Comparison of ENCODE assay signal across 13 cellular contexts in the genomic region with DNA sequence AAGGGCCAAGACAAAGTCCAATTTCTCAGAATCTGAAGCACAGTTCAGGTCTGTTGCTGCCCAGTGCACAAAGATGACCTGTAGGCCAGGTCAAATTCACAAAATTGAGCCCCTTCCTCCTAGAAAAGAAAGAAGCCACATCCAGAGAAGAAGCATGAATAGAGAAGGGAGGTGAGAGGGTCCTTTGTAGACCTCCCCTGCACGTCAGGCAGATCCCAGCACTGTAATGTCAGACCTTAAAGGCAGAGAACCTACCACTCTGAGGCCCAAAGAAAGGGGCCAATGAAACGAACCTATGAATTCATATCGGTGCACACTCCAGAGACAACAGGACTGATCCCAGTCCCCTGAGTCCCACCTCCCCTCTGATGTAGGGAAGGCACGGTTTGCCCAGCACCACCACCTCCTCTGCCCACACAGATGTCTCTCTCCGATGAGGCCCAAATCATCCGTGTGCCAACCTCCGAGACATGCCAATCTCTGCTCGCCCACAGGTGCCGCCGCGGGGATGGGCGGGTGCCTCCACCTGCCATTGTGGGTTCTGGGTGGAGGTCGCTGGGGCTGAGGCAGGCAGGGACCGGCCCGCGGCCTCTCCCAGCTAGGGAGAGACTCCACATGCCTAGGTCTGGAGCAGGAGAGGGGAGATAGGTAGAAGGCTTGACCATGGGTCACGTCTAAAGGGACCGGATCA. TPM values are rescaled to one million over a fixed set of nuclear protein-coding genes. Genes with fewer than 3 reads are reported as not detected.
DNase-seq lines count a peak whose midpoint lies in the region; ATAC-seq and TF ChIP-seq lines count a peak whose summit lies in the region.
"Had no signal": no experiment of that assay in that cellular context is flagged by ENCODE, and none has a peak within 500 bp of the region (broad histone marks: within the 10 kb centered on the region; RNA-seq: fewer than 3 reads in every experiment).

No MANE protein-coding gene starts in this region.

- DNase-seq in Right ventricle myocardium inferior (ENCODE audit: missing footprints): no peak
- DNase-seq in left ventricle myocardium superior: no peak
- DNase-seq in mesothelial cell of epicardium (ENCODE audit: low spot score in 2 of 2, unreplicated experiment in 2 of 2): no peak
- DNase-seq in testis: no peak
- no peak for DNase-seq in KG1 (lab: John Stamatoyannopoulos, UW)
- DNase-seq: NCI-H187 had no signal

- peak; percentile 20 for ATAC-seq in Right ventricle myocardium inferior
- no peak for ATAC-seq in left ventricle myocardium superior
- ATAC-seq in HG03039 (IDR thresholded peaks at IDR 0.05; ENCODE audit: unreplicated experiment): no peak
- ATAC-seq in HG02759 (IDR thresholded peaks at IDR 0.05; ENCODE audit: unreplicated experiment): no peak

- peaks cover 43% of the 10 kb centered on the region for H3K27me3 ChIP-seq in ectodermal cell (ENCODE audit: control insufficient read depth, insufficient read depth, low read length, poor library complexity, severe bottlenecking)
- no peaks in the 10 kb centered on the region for H3K27me3 ChIP-seq in testis

- H3K4me3 ChIP-seq in ectodermal cell (ENCODE audit: insufficient read depth, low read depth, low read length): peak overlapping the region; percentile 47
- peak overlapping the region; percentile 22 to 53 for H3K4me3 ChIP-seq in testis

- H3K9me3 Mint-ChIP-seq in mesothelial cell of epicardium: no peaks in the 10 kb centered on the region
- H3K9me3 Mint-ChIP-seq: activated naive CD4-positive, alpha-beta T cell treated with anti-CD3 and anti-CD28 coated beads, Interleukin-2, amount 50 U/mL, for 24 hours had no signal

- H3K4me1 ChIP-seq in ectodermal cell (ENCODE audit: control insufficient read depth, insufficient read depth, low read length) (no peaks in the 10 kb centered on the region), testis (peaks cover 17% of the 10 kb centered on the region)

- H3K9me3 ChIP-seq in ectodermal cell (ENCODE audit: control insufficient read depth, low read length) (no peaks in the 10 kb centered on the region), testis (no peaks in the 10 kb centered on the region)

- TF ChIP-seq CTCF in mesothelial cell of epicardium (IDR thresholded peaks at IDR 0.05; ENCODE audit: unreplicated experiment): no peak
- no peak for TF ChIP-seq CTCF in testis (IDR thresholded peaks at IDR 0.05)

- H3K36me3 ChIP-seq in ectodermal cell (ENCODE audit: control insufficient read depth, insufficient read depth, low read length) (no peaks in the 10 kb centered on the region), testis (ENCODE audit: low read depth, missing control alignments) (no peaks in the 10 kb centered on the region)
- H3K36me3 ChIP-seq: tibial nerve had no signal

- H3K27me3 Mint-ChIP-seq in mesothelial cell of epicardium (ENCODE audit: low read depth): peaks cover 95% of the 10 kb centered on the region

- WGBS in ectodermal cell, 2 experiments: 83 to 85% methylated on average over 18 of the region's 18 CpGs
- 50 to 73% methylated on average over 3 to 18 of the region's 18 CpGs for WGBS in testis, 2 donors

- no peak for TF ChIP-seq POLR2A in testis (IDR thresholded peaks at IDR 0.05)

- H3K27ac Mint-ChIP-seq in mesothelial cell of epicardium: no peak overlapping the region
- H3K27ac Mint-ChIP-seq: activated naive CD4-positive, alpha-beta T cell treated with anti-CD3 and anti-CD28 coated beads, Interleukin-2, amount 50 U/mL, for 24 hours had no signal

- no peak overlapping the region for H3K27ac ChIP-seq in ectodermal cell (ENCODE audit: insufficient read depth, low read depth, low read length, poor library complexity, severe bottlenecking)
- H3K27ac ChIP-seq in testis: no peak overlapping the region
- H3K27ac ChIP-seq: KMS-11, tibial nerve had no signal

- no peaks in the 10 kb centered on the region for H3K36me3 Mint-ChIP-seq in mesothelial cell of epicardium
- H3K36me3 Mint-ChIP-seq: activated naive CD4-positive, alpha-beta T cell treated with anti-CD3 and anti-CD28 coated beads, Interleukin-2, amount 50 U/mL, for 24 hours; naive B cell had no signal

- H3K4me1 Mint-ChIP-seq in mesothelial cell of epicardium: peaks cover 25% of the 10 kb centered on the region

- intact Hi-C loops in Right ventricle myocardium inferior (cut with DNase I): no loop called here
- intact Hi-C loops in left ventricle myocardium superior (cut with micrococcal nuclease): no loop called here
- intact Hi-C loops in testis (cut with DNase I; ENCODE audit: low total_unique reads): no loop called here

- H3K4me3 Mint-ChIP-seq in mesothelial cell of epicardium: peak overlapping the region; percentile 31

RNA-seq across cellular contexts. Expression of a gene that starts 42.2 kb away (rescaled TPM):
- total RNA-seq in Right ventricle myocardium inferior (24.6 TPM), left ventricle myocardium superior (23.2 TPM), mesothelial cell of epicardium (21.1 to 22.5 TPM (median 21.8 TPM) in 3 replicates), testis (10 to 100 TPM; 25.2 to 29.5 TPM)
- polyA plus RNA-seq in ectodermal cell (2013, experiment 1 of 4): 22.4 TPM
- polyA plus RNA-seq in ectodermal cell (2013, experiment 2 of 4): 25.3 TPM
- polyA plus RNA-seq in ectodermal cell (2013, experiment 3 of 4): 17.5 TPM
- 21.1 TPM for polyA plus RNA-seq in ectodermal cell (2013, experiment 4 of 4)
- 40.3 TPM for polyA plus RNA-seq in testis (ENCODE audit: insufficient read depth, low read depth, low replicate concordance)

RNA-seq across cellular contexts. Expression of a gene that starts 55.7 kb away (rescaled TPM):
- total RNA-seq in Right ventricle myocardium inferior: 16.8 TPM
- 16.7 TPM for total RNA-seq in left ventricle myocardium superior
- 46.3 TPM for polyA plus RNA-seq in ectodermal cell (2013, experiment 1 of 4)
- 49.4 TPM for polyA plus RNA-seq in ectodermal cell (2013, experiment 2 of 4)
- polyA plus RNA-seq in ectodermal cell (2013, experiment 3 of 4): 51.2 TPM
- polyA plus RNA-seq in ectodermal cell (2013, experiment 4 of 4): 49.3 TPM
- total RNA-seq in mesothelial cell of epicardium: 10.5 to 14.1 TPM (median 12.2 TPM) in 3 replicates
- 10 to 100 TPM; 18.5 to 24.3 TPM for total RNA-seq in testis
- 53.0 TPM for polyA plus RNA-seq in testis (ENCODE audit: insufficient read depth, low read depth, low replicate concordance)
